ENCODE assay signal across 8 cellular contexts in the genomic region with DNA sequence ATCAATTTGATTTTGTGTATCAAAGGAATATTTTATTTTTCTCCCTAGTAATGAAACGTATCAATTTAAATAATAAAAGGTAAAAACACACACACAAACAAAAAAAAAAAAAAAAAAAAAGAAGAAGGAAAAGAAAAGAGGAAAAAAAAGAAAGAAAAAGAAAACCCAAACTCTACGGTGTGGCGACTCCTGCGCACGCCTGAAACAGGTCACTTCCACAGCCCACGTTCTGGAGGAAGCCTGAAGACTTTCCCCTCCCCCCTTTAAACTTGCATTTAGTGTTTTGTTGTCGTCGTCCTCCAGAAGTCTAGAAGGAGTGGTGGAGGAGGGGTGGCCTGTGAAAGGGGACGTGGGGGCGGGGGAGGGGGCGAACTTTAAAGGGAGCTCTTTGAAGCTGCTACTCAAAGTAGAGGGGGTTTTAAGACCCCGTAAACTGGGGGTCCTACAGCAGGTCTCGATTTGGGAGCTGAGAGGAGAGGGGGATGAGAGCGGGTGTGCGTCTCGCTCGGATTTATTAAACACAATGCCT. TPM values are rescaled to one million over a fixed set of nuclear protein-coding genes. Genes with fewer than 3 reads are reported as not detected.
DNase-seq lines count a peak whose midpoint lies in the region; ATAC-seq and FAIRE-seq lines count a peak whose summit lies in the region.

No MANE protein-coding gene starts in this region.

- no peak for ATAC-seq in activated naive CD8-positive, alpha-beta T cell treated with anti-CD3 and anti-CD28 coated beads, Interleukin-2, amount 10 ng/mL, durations not matched to agents 7 days and 5 days (ENCODE audit: low read depth)
- ATAC-seq in HG02571 (IDR thresholded peaks at IDR 0.05; ENCODE audit: unreplicated experiment): no peak

- H3K27me3 Mint-ChIP-seq in activated naive CD8-positive, alpha-beta T cell treated with anti-CD3 and anti-CD28 coated beads, Interleukin-2, amount 10 ng/mL, durations not matched to agents 7 days and 5 days: peaks cover 7% of the 10 kb centered on the region

- H3K9me3 Mint-ChIP-seq in activated naive CD8-positive, alpha-beta T cell treated with anti-CD3 and anti-CD28 coated beads, Interleukin-2, amount 10 ng/mL, durations not matched to agents 7 days and 5 days: no peaks in the 10 kb centered on the region

- H3K4me1 ChIP-seq in ES-I3 (ENCODE audit: insufficient read depth, low read length): peaks cover 5% of the 10 kb centered on the region; the same call in 1 of the 2 replicates

- H3K4me3 Mint-ChIP-seq in activated naive CD8-positive, alpha-beta T cell treated with anti-CD3 and anti-CD28 coated beads, Interleukin-2, amount 10 ng/mL, durations not matched to agents 7 days and 5 days: peak overlapping the region; percentile 99

- no peak for FAIRE-seq in GM19239 (lab: Jason Lieb, UNC)

- H3K36me3 ChIP-seq in ES-I3 (ENCODE audit: insufficient read depth, low read length): no peaks in the 10 kb centered on the region

- POLR2A ChIA-PET in activated naive CD8-positive, alpha-beta T cell treated with anti-CD3 and anti-CD28 coated beads, Interleukin-2, amount 10 ng/mL, durations not matched to agents 7 days and 5 days (lab: Charles Lee): interaction anchor here (0.7 to 4.1 kb wide), 18 partner anchors 10 to 631 kb away, joined by 3 to 20 read pairs (median 4); no protein-coding TSS in a partner anchor

- peak overlapping the region; percentile 48 for H3K9ac ChIP-seq in ES-I3 (ENCODE audit: low read depth, low read length)

- peaks cover under 1% of the 10 kb centered on the region for H3K36me3 Mint-ChIP-seq in activated naive CD8-positive, alpha-beta T cell treated with anti-CD3 and anti-CD28 coated beads, Interleukin-2, amount 10 ng/mL, durations not matched to agents 7 days and 5 days

- H3K27ac Mint-ChIP-seq in activated naive CD8-positive, alpha-beta T cell treated with anti-CD3 and anti-CD28 coated beads, Interleukin-2, amount 10 ng/mL, durations not matched to agents 7 days and 5 days: peak overlapping the region; percentile 100

- H3K4me1 Mint-ChIP-seq in activated naive CD8-positive, alpha-beta T cell treated with anti-CD3 and anti-CD28 coated beads, Interleukin-2, amount 10 ng/mL, durations not matched to agents 7 days and 5 days: peaks cover 40% of the 10 kb centered on the region

- H3K9me3 ChIP-seq in ES-I3 (ENCODE audit: control insufficient read depth, insufficient read depth, low read length): no peaks in the 10 kb centered on the region

- DNase-seq in NCI-H1105 (lab: John Stamatoyannopoulos, UW) (peak; percentile 42), lung microvascular endothelial cell (ENCODE audit: low read depth in 2 of 2) (peak; percentile 10 to 22), superior temporal gyrus (ENCODE audit: extremely low spot score) (no peak), GM19239 (ENCODE audit: insufficient read length, low spot score) (no peak)
- DNase-seq in activated naive CD8-positive, alpha-beta T cell treated with anti-CD3 and anti-CD28 coated beads, Interleukin-2, amount 10 ng/mL, durations not matched to agents 7 days and 5 days: no peak
- DNase-seq in activated effector memory CD4-positive, alpha-beta T cell treated with Interleukin-2 at 50 U/mL for 16 hours: no peak

RNA-seq across cellular contexts. Expression of a gene that starts 2.3 kb away (rescaled TPM):
- 10 to 100 TPM; 80.5 to 87.9 TPM for total RNA-seq in activated naive CD8-positive, alpha-beta T cell treated with anti-CD3 and anti-CD28 coated beads, Interleukin-2, amount 10 ng/mL, durations not matched to agents 7 days and 5 days
- 8.3 and 13.3 TPM in 2 replicates for total RNA-seq in lung microvascular endothelial cell

Comparison
In these comparisons a context has a peak if more than half of its experiments do, and no peak if none do; other contexts are left out.
1. DNase-seq: peak in NCI-H1105 (single experiment) and lung microvascular endothelial cell (2 of 2); none in activated naive CD8-positive, alpha-beta T cell treated with anti-CD3 and anti-CD28 coated beads, Interleukin-2, amount 10 ng/mL, durations not matched to agents 7 days and 5 days (single experiment), superior temporal gyrus (single experiment), activated effector memory CD4-positive, alpha-beta T cell treated with Interleukin-2 at 50 U/mL for 16 hours (single experiment) and GM19239 (single experiment).